7 cellular contexts compared by ENCODE assay signal in genomic region chr11:24880962-24881361, GRCh38.
"Had no signal": no experiment of that assay in that cellular context is flagged by ENCODE, and none has a peak within 500 bp of the region (broad histone marks: within the 10 kb centered on the region; RNA-seq: fewer than 3 reads in every experiment).

No MANE protein-coding gene starts in this region.

- FAIRE-seq: GM12878, GM12891, GM12892, GM18507, GM19239 had no signal

- H3K4me3 ChIP-seq: GM12878 had no signal

- ATAC-seq: GM12878 had no signal

- DNase-seq: GDM1, GF-D8 had no signal
